Comparison of ENCODE assay signal across 1 cellular context in the genomic region with DNA sequence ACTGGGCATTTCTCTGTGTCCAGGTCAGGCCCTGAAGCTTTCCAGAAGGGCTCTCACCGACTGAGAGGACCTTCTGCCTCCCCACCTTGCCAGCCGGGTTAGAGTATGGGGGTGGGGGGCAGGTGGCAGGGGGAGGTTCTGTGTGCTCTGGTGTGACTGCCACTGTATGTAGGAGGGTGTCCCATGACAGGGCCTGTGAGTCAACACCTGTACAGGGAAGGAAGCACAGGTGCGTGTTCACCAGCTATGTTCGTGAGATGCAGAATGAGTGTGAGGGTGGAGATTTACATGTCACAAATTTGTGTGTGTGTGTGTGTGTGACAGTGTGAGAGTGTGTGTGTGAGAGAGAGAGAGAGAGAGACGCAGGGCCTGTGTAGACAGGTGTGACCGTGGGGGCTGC.
TF ChIP-seq lines count a peak whose summit lies in the region.

No MANE protein-coding gene starts in this region.

TF ChIP-seq in IMR-90, 13 proteins besides CTCF, POLR2A, EP300 and RAD21 (continued from another document):
- TF ChIP-seq, protein P1, sequence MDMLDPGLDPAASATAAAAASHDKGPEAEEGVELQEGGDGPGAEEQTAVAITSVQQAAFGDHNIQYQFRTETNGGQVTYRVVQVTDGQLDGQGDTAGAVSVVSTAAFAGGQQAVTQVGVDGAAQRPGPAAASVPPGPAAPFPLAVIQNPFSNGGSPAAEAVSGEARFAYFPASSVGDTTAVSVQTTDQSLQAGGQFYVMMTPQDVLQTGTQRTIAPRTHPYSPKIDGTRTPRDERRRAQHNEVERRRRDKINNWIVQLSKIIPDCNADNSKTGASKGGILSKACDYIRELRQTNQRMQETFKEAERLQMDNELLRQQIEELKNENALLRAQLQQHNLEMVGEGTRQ (IDR thresholded peaks at IDR 0.05; ENCODE audit: low read depth, low read length) = no peak
- no peak for TF ChIP-seq RFX5 (IDR thresholded peaks at IDR 0.05; ENCODE audit: low read depth, low read length)
- TF ChIP-seq, protein P2, sequence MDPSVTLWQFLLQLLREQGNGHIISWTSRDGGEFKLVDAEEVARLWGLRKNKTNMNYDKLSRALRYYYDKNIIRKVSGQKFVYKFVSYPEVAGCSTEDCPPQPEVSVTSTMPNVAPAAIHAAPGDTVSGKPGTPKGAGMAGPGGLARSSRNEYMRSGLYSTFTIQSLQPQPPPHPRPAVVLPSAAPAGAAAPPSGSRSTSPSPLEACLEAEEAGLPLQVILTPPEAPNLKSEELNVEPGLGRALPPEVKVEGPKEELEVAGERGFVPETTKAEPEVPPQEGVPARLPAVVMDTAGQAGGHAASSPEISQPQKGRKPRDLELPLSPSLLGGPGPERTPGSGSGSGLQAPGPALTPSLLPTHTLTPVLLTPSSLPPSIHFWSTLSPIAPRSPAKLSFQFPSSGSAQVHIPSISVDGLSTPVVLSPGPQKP (IDR thresholded peaks at IDR 0.05; ENCODE audit: borderline replicate concordance, low read depth, low read length) = no peak
- no peak for TF ChIP-seq CHD1 (IDR thresholded peaks at IDR 0.05; ENCODE audit: low read depth, low read length)
